8 cellular contexts compared by ENCODE assay signal in the genomic region with DNA sequence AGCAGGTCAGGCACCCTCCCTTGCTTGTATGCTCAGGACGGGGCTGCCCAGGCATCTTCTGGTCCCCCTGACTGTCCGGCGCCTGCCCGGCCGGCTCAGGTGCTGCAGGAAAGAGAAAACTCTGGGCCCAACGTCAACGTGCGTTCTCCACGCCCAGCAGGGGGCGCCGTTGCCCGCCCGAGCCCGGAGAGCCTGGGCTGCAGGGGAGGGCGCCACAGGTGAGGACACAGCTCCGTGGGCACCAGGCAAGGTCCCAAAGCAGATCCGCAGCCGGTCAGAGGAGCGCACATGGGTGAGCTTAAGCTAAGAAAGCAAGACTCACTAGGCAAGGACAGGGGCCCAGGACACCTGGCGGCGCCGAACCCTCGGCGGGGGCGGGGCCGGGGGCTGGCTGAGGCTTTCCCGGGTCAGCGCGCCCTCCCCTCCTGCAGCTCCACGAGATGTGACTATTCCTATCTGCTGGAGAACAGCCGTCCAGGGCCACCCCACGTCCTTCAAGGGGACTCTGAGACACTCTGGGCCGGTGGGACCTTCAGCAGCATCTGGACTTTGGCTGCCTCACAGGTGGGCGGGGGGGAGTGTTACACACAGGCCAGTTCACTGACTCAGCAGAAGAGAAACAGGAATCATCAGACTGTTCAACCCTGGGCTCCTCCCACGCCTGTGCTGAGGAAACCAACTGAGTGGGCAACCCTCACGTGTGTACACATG. TPM values are rescaled to one million over a fixed set of nuclear protein-coding genes. Genes with fewer than 3 reads are reported as not detected.
A peak's percentile ranks its signal among the peaks of the same experiment; 100 is the strongest.
DNase-seq lines count a peak whose midpoint lies in the region; ATAC-seq, FAIRE-seq and TF ChIP-seq lines count a peak whose summit lies in the region.

No MANE protein-coding gene starts in this region.

- no peaks in the 10 kb centered on the region for H3K27me3 Mint-ChIP-seq in endodermal cell (ENCODE audit: insufficient read depth)
- peaks cover 44% of the 10 kb centered on the region for H3K27me3 Mint-ChIP-seq in stimulated activated memory B cell treated with anti-CD40 and anti-IgM and Interleukin-4, amounts not matched to agents 10 μg/mL and 1 μg/mL and 100 μg/mL, for 72 hours

- DNase-seq in AG08395 (ENCODE audit: low spot score) (peak; percentile 46), H54 (ENCODE audit: insufficient read length, low spot score) (peak; percentile 70), NCI-H774 (lab: John Stamatoyannopoulos, UW) (peak; percentile 21), endodermal cell (peak; percentile 92), mucosa of descending colon (peak; percentile 69 to 82 (median 72)), pons (ENCODE audit: low spot score) (no peak)
- DNase-seq in activated CD8-positive, alpha-beta memory T cell treated with anti-CD3 and anti-CD28 coated beads for 48 hours (ENCODE audit: low read depth in 2 of 3, low spot score in 2 of 3), result peak; percentile 46 to 70 (median 63)

- no peak overlapping the region for H3K4me3 Mint-ChIP-seq in endodermal cell
- no peak overlapping the region for H3K4me3 Mint-ChIP-seq in stimulated activated memory B cell treated with anti-CD40 and anti-IgM and Interleukin-4, amounts not matched to agents 10 μg/mL and 1 μg/mL and 100 μg/mL, for 72 hours

- H3K9me3 ChIP-seq in endodermal cell (ENCODE audit: control insufficient read depth, low read length), result no peaks in the 10 kb centered on the region
- H3K9me3 ChIP-seq in mucosa of descending colon, result no peaks in the 10 kb centered on the region

- H3K27ac ChIP-seq in endodermal cell (ENCODE audit: low read depth, low read length), result no peak overlapping the region

- H3K27me3 ChIP-seq in endodermal cell (ENCODE audit: control insufficient read depth, insufficient read depth, low read length, poor library complexity, severe bottlenecking), result no peaks in the 10 kb centered on the region

- ATAC-seq in mucosa of descending colon, result peak; percentile 85
- ATAC-seq in stimulated activated memory B cell treated with anti-CD40 and anti-IgM and Interleukin-4, amounts not matched to agents 10 μg/mL and 1 μg/mL and 100 μg/mL, for 72 hours, result peak; percentile 65

- H3K9me3 Mint-ChIP-seq in endodermal cell, result no peaks in the 10 kb centered on the region
- H3K9me3 Mint-ChIP-seq in stimulated activated memory B cell treated with anti-CD40 and anti-IgM and Interleukin-4, amounts not matched to agents 10 μg/mL and 1 μg/mL and 100 μg/mL, for 72 hours, result no peaks in the 10 kb centered on the region

- peak overlapping the region; percentile 60 for H3K4me3 ChIP-seq in endodermal cell (ENCODE audit: low read length)
- H3K4me3 ChIP-seq in mucosa of descending colon, result no peak overlapping the region

- TF ChIP-seq CTCF in endodermal cell (conservative IDR thresholded peaks at IDR 0.05) (peak; percentile 97), mucosa of descending colon (IDR thresholded peaks at IDR 0.05) (peak; percentile 57)

- FAIRE-seq in H54 (lab: Jason Lieb, UNC), result no peak

- 12 to 20% methylated on average over 27 to 36 of the region's 36 CpGs for WGBS in endodermal cell (ENCODE audit: insufficient coverage in 1 of 2, insufficient read length in 1 of 2), 2 experiments

- no peaks in the 10 kb centered on the region for H3K4me1 ChIP-seq in endodermal cell (ENCODE audit: control insufficient read depth, insufficient read depth, low read length)
- H3K4me1 ChIP-seq in mucosa of descending colon (ENCODE audit: low read depth), result peaks cover 3% of the 10 kb centered on the region

- no peak overlapping the region for H3K27ac Mint-ChIP-seq in endodermal cell
- H3K27ac Mint-ChIP-seq in stimulated activated memory B cell treated with anti-CD40 and anti-IgM and Interleukin-4, amounts not matched to agents 10 μg/mL and 1 μg/mL and 100 μg/mL, for 72 hours, result no peak overlapping the region

- no peaks in the 10 kb centered on the region for H3K4me1 Mint-ChIP-seq in endodermal cell
- peaks cover 7% of the 10 kb centered on the region for H3K4me1 Mint-ChIP-seq in stimulated activated memory B cell treated with anti-CD40 and anti-IgM and Interleukin-4, amounts not matched to agents 10 μg/mL and 1 μg/mL and 100 μg/mL, for 72 hours

- H3K36me3 ChIP-seq in endodermal cell (ENCODE audit: control insufficient read depth, insufficient read depth, low read length), result no peaks in the 10 kb centered on the region
- no peaks in the 10 kb centered on the region for H3K36me3 ChIP-seq in mucosa of descending colon (ENCODE audit: low read depth)

- no peak overlapping the region for H3K9ac ChIP-seq in endodermal cell (ENCODE audit: extremely low read depth, low read length, poor library complexity, severe bottlenecking)

- intact Hi-C loops in mucosa of descending colon (cut with DNase I, micrococcal nuclease), result no loop called here

- H3K36me3 Mint-ChIP-seq in endodermal cell (ENCODE audit: low read depth), result peaks cover 3% of the 10 kb centered on the region
- H3K36me3 Mint-ChIP-seq in stimulated activated memory B cell treated with anti-CD40 and anti-IgM and Interleukin-4, amounts not matched to agents 10 μg/mL and 1 μg/mL and 100 μg/mL, for 72 hours, result no peaks in the 10 kb centered on the region

- no peak for TF ChIP-seq POLR2A in H54 (IDR thresholded peaks at IDR 0.05; ENCODE audit: low read depth, low read length)

RNA-seq across cellular contexts. Expression of a gene that starts 29.3 kb away (rescaled TPM):
- not detected for total RNA-seq in endodermal cell
- not detected for polyA plus RNA-seq in endodermal cell (2013, experiment 1 of 2)
- not detected for polyA plus RNA-seq in endodermal cell (2013, experiment 2 of 2)
- not detected for total RNA-seq in mucosa of descending colon

RNA-seq across cellular contexts. Expression of a gene that starts 40.6 kb away (rescaled TPM):
- total RNA-seq in endodermal cell (not detected), mucosa of descending colon (not detected)
- not detected for polyA plus RNA-seq in endodermal cell (2013, experiment 1 of 2)
- not detected for polyA plus RNA-seq in endodermal cell (2013, experiment 2 of 2)

RNA-seq across cellular contexts. Expression of a gene that starts 47.9 kb away (rescaled TPM):
- total RNA-seq in endodermal cell, result not detected
- not detected for polyA plus RNA-seq in endodermal cell (2013, experiment 1 of 2)
- not detected for polyA plus RNA-seq in endodermal cell (2013, experiment 2 of 2)
- total RNA-seq in mucosa of descending colon, result not detected

RNA-seq across cellular contexts. Expression of a gene that starts 55.4 kb away (rescaled TPM):
- total RNA-seq in endodermal cell (10 to 100 TPM; 14.1 to 16.5 TPM), mucosa of descending colon (10 to 100 TPM in 1 of 3 donors, 1 to 10 TPM in 2; 2.1 to 17.9 (median 2.7) TPM)
- polyA plus RNA-seq in endodermal cell (2013, experiment 1 of 2), result 13.7 TPM
- 14.0 TPM for polyA plus RNA-seq in endodermal cell (2013, experiment 2 of 2)
